In the genomic region with DNA sequence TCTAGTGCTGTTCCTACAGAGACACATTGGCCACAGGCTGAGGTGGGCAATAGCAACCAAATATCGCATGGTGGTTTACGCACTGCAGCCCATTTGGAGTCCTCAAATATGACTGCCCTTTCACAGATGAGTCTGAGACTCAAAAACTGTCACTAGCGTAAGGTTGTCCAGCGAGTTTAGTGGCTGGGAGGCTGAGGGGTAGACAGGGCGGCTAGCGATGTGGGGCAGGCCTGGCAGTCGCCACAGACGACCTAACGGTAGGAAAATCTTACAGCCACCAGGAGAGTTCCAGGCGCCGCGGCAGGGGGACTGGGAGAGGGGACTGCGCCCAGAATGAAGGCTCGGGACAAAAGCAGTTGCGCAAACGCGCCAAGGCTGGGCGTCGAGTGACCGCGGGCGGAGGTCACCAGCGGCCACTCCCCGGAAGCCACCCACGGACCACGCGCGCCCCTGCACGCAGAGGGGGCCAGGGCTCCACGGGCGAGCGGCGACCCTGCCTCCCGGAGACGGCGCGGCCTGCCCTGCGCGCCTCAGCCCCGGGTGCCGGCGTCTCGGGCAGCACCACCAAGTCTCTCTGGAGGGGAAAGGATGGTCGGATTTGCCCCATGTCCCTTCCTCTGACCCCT, we compare ENCODE assay signal across 8 cellular contexts. TPM values are rescaled to one million over a fixed set of nuclear protein-coding genes. Genes with fewer than 3 reads are reported as not detected.
DNase-seq lines count a peak whose midpoint lies in the region; ATAC-seq and TF ChIP-seq lines count a peak whose summit lies in the region.

No MANE protein-coding gene starts in this region.

- intact Hi-C loops in posterior vena cava (cut with DNase I) = no loop called here

- peak; percentile 30 for DNase-seq in G401 (ENCODE audit: low spot score)
- no peak for DNase-seq in activated CD4-positive, alpha-beta T cell treated with anti-CD3 and anti-CD28 coated beads, Interleukin-2, amount 10 ng/mL, durations not matched to agents 7 days and 5 days
- peak in 1 of 2 donors; percentile 56 for DNase-seq in cardiac muscle cell (ENCODE audit: low read depth in 1 of 2, low spot score in 1 of 2)
- peak; percentile 93 for DNase-seq in posterior vena cava (ENCODE audit: low spot score)
- no peak for DNase-seq in NCI-H1930 (lab: John Stamatoyannopoulos, UW)
- no peak for DNase-seq in NCI-H345 (lab: John Stamatoyannopoulos, UW)

- CTCF ChIA-PET in activated CD4-positive, alpha-beta T cell treated with anti-CD3 and anti-CD28 coated beads, Interleukin-2, amount 10 ng/mL, durations not matched to agents 7 days and 5 days (lab: Charles Lee) = no interaction called here

- H3K4me3 ChIP-seq in cardiac muscle cell = peak overlapping the region; percentile 47

- H3K36me3 ChIP-seq in cardiac muscle cell = no peaks in the 10 kb centered on the region

- no peaks in the 10 kb centered on the region for H3K27me3 ChIP-seq in cardiac muscle cell

- H3K4me3 Mint-ChIP-seq in activated CD4-positive, alpha-beta T cell treated with anti-CD3 and anti-CD28 coated beads, Interleukin-2, amount 10 ng/mL, durations not matched to agents 7 days and 5 days = peak overlapping the region; percentile 83

- H3K36me3 Mint-ChIP-seq in activated CD4-positive, alpha-beta T cell treated with anti-CD3 and anti-CD28 coated beads, Interleukin-2, amount 10 ng/mL, durations not matched to agents 7 days and 5 days (ENCODE audit: low read depth) = peaks cover 19% of the 10 kb centered on the region

- H3K27me3 Mint-ChIP-seq in activated CD4-positive, alpha-beta T cell treated with anti-CD3 and anti-CD28 coated beads, Interleukin-2, amount 10 ng/mL, durations not matched to agents 7 days and 5 days = no peaks in the 10 kb centered on the region

- H3K4me1 Mint-ChIP-seq in activated CD4-positive, alpha-beta T cell treated with anti-CD3 and anti-CD28 coated beads, Interleukin-2, amount 10 ng/mL, durations not matched to agents 7 days and 5 days = peaks cover 61% of the 10 kb centered on the region

- peak; percentile 5 for ATAC-seq in HG03095 (IDR thresholded peaks at IDR 0.05; ENCODE audit: unreplicated experiment)
- no peak for ATAC-seq in GM18520 (IDR thresholded peaks at IDR 0.05; ENCODE audit: unreplicated experiment)

- H3K9me3 ChIP-seq in cardiac muscle cell (ENCODE audit: low read depth) = no peaks in the 10 kb centered on the region

- no peak for TF ChIP-seq CTCF in cardiac muscle cell (IDR thresholded peaks at IDR 0.05; ENCODE audit: low read depth, low read length)

- peak overlapping the region; percentile 95 for H3K27ac ChIP-seq in cardiac muscle cell

- peaks cover 31% of the 10 kb centered on the region for H3K4me1 ChIP-seq in cardiac muscle cell (ENCODE audit: low read depth)

- peak overlapping the region; percentile 97 for H3K27ac Mint-ChIP-seq in activated CD4-positive, alpha-beta T cell treated with anti-CD3 and anti-CD28 coated beads, Interleukin-2, amount 10 ng/mL, durations not matched to agents 7 days and 5 days

- POLR2A ChIA-PET in activated CD4-positive, alpha-beta T cell treated with anti-CD3 and anti-CD28 coated beads, Interleukin-2, amount 10 ng/mL, durations not matched to agents 7 days and 5 days (lab: Charles Lee) = interaction anchor here (0.6 kb wide), 1 partner anchor 1212 kb away, joined by 4 read pairs; no protein-coding TSS in a partner anchor

- in situ Hi-C loops in G401 (cut with HindIII; ENCODE audit: low sequenced_read_pairs) = no loop called here

- no peaks in the 10 kb centered on the region for H3K9me3 Mint-ChIP-seq in activated CD4-positive, alpha-beta T cell treated with anti-CD3 and anti-CD28 coated beads, Interleukin-2, amount 10 ng/mL, durations not matched to agents 7 days and 5 days

RNA-seq across cellular contexts. Expression of a gene that starts 0.7 kb away (rescaled TPM):
- 26.7 and 40.8 TPM in 2 replicates for total RNA-seq in G401 (2014; rRNA removed; shearing (Covaris generic))
- 10 to 100 TPM; 50.5 to 55.4 TPM for total RNA-seq in activated CD4-positive, alpha-beta T cell treated with anti-CD3 and anti-CD28 coated beads, Interleukin-2, amount 10 ng/mL, durations not matched to agents 7 days and 5 days
- total RNA-seq in cardiac muscle cell (34.6 and 37.7 TPM in 2 replicates), posterior vena cava (10 to 100 TPM; 51.2 to 52.2 TPM)
- 128 and 164 TPM in 2 replicates for polyA plus RNA-seq in cardiac muscle cell

RNA-seq across cellular contexts. Expression of a gene that starts 7.9 kb away (rescaled TPM):
- total RNA-seq in G401 (2014; rRNA removed; shearing (Covaris generic)) = 11.9 and 15.4 TPM in 2 replicates
- 10 to 100 TPM; 27.4 to 30.6 TPM for total RNA-seq in activated CD4-positive, alpha-beta T cell treated with anti-CD3 and anti-CD28 coated beads, Interleukin-2, amount 10 ng/mL, durations not matched to agents 7 days and 5 days
- 17.4 and 26.1 TPM in 2 replicates for total RNA-seq in cardiac muscle cell
- 15.4 and 31.2 TPM in 2 replicates for polyA plus RNA-seq in cardiac muscle cell
- total RNA-seq in posterior vena cava = 10 to 100 TPM; 50.4 to 58.5 TPM

Comparison
In these comparisons a context has a peak if more than half of its experiments do, and no peak if none do; other contexts are left out.
1. DNase-seq: peak in G401 (single experiment) and posterior vena cava (single experiment); none in activated CD4-positive, alpha-beta T cell treated with anti-CD3 and anti-CD28 coated beads, Interleukin-2, amount 10 ng/mL, durations not matched to agents 7 days and 5 days (single experiment), NCI-H1930 (0 of 2) and NCI-H345 (single experiment).